Comparison of ENCODE assay signal across 9 cellular contexts in the genomic region with DNA sequence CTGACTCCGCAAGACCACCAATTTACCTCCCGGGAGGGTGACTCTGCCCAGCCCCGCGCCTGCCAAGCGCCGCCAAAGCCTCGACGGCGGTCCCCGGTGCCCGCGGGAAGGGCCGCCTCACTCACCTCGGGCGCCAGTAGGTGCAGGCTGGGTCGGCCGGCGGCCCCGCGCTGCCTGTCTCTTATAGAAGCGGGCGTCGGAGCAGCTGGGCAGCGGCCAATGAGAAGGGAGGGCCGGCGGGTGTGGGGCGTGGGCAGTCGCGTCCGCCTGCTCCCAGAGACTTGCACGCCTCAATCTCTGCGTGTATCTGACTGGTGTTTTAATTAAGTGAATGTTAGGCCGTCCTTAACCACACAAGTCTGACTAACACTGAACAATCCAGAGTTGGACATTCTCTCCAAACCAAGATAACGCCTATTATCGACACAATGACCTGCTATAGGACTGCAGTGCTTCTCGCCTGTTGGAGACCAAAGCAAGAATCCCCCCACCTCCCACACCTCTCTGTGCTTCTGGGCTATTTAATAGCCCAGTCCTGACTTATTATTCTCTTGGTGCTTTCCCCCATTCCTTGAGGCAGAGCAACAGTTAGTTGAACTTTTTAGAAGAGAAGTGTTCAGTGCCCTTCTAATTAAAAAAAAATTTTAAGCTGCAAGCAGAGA. TPM values are rescaled to one million over a fixed set of nuclear protein-coding genes. Genes with fewer than 3 reads are reported as not detected.
DNase-seq lines count a peak whose midpoint lies in the region; ATAC-seq, FAIRE-seq and TF ChIP-seq lines count a peak whose summit lies in the region.
"Had no signal": no experiment of that assay in that cellular context is flagged by ENCODE, and none has a peak within 500 bp of the region (broad histone marks: within the 10 kb centered on the region; RNA-seq: fewer than 3 reads in every experiment).

TPH1 (minus strand) TSS at position 154 of the 662 bp plus-strand sequence. CDS start 5,507 bp downstream, outside the sequence.

- H3K4me1 ChIP-seq in pancreas, result no peaks in the 10 kb centered on the region

- peak within 1 kb of the TSS in 1 of 4 donors; percentile 5 for H3K4me3 ChIP-seq in pancreas

- TF ChIP-seq CTCF in RWPE1 (conservative IDR thresholded peaks at IDR 0.05; ENCODE audit: low read depth) (no peak), pancreas (IDR thresholded peaks at IDR 0.05) (no peak)

- H3K27ac Mint-ChIP-seq in activated T-cell treated with anti-CD3 and anti-CD28 coated beads, Interleukin-2, amount 50 U/mL, for 24 hours, result no peak within 1 kb of the TSS
- H3K27ac Mint-ChIP-seq: T-helper 1 cell treated with Interleukin-12 subunit alpha and Interleukin-12 subunit beta and Interleukin-4 antibody, amounts not matched to agents 30 μg/mL and 1 μg/mL, for 36 hours had no signal

- CTCF ChIA-PET in RWPE1 (lab: Yijun Ruan, JAX), result no interaction called here

- DNase-seq in ELF-1 (ENCODE audit: low read depth, low spot score), result peak; percentile 38
- peak; percentile 50 for DNase-seq in RWPE1 (ENCODE audit: low spot score)
- peak; percentile 8 for DNase-seq in glomerular visceral epithelial cell (ENCODE audit: extremely low spot score)
- peak; percentile 40 to 83 (median 58) for DNase-seq in pancreas
- DNase-seq in SHP77 treated with DMSO at 0.1 percent for 48 hours (lab: John Stamatoyannopoulos, UW), result no peak
- no peak for DNase-seq in SW 1271 (lab: John Stamatoyannopoulos, UW)
- DNase-seq in NCI-H2107 treated with DMSO at 0.1 percent for 48 hours (lab: John Stamatoyannopoulos, UW; ENCODE audit: unreplicated experiment), result no peak
- DNase-seq in activated T-cell treated with anti-CD3 and anti-CD28 coated beads, Interleukin-2, amount 50 U/mL, for 24 hours, result no peak

- no peaks in the 10 kb centered on the region for H3K36me3 Mint-ChIP-seq in activated T-cell treated with anti-CD3 and anti-CD28 coated beads, Interleukin-2, amount 50 U/mL, for 24 hours (ENCODE audit: low read depth)

- no peaks in the 10 kb centered on the region for H3K9me3 ChIP-seq in pancreas

- H3K4me3 Mint-ChIP-seq in activated T-cell treated with anti-CD3 and anti-CD28 coated beads, Interleukin-2, amount 50 U/mL, for 24 hours, result no peak within 1 kb of the TSS
- H3K4me3 Mint-ChIP-seq: T-helper 1 cell treated with Interleukin-12 subunit alpha and Interleukin-12 subunit beta and Interleukin-4 antibody, amounts not matched to agents 30 μg/mL and 1 μg/mL, for 36 hours had no signal

- no peak for FAIRE-seq in pancreas (lab: Jason Lieb, UNC)

- POLR2A ChIA-PET in RWPE1 (lab: Yijun Ruan, JAX; ENCODE audit: low non-redundant PET), result no interaction called here

- peak; percentile 87 to 98 (median 93) for ATAC-seq in pancreas

- intact Hi-C loops in pancreas (cut with DNase I), result no loop called here

- no peaks in the 10 kb centered on the region for H3K9me3 Mint-ChIP-seq in activated T-cell treated with anti-CD3 and anti-CD28 coated beads, Interleukin-2, amount 50 U/mL, for 24 hours
- H3K9me3 Mint-ChIP-seq: T-helper 1 cell treated with Interleukin-12 subunit alpha and Interleukin-12 subunit beta and Interleukin-4 antibody, amounts not matched to agents 30 μg/mL and 1 μg/mL, for 36 hours had no signal

- H3K27ac ChIP-seq in RWPE1 (no peak within 1 kb of the TSS), pancreas (no peak within 1 kb of the TSS)

- H3K27me3 ChIP-seq in pancreas, result peaks cover 0 to 3% (median 0%) of the 10 kb centered on the region in 4 donors

- no peaks in the 10 kb centered on the region for H3K36me3 ChIP-seq in pancreas

- H3K27me3 Mint-ChIP-seq in activated T-cell treated with anti-CD3 and anti-CD28 coated beads, Interleukin-2, amount 50 U/mL, for 24 hours, result peaks cover 60% of the 10 kb centered on the region

- no peaks in the 10 kb centered on the region for H3K4me1 Mint-ChIP-seq in activated T-cell treated with anti-CD3 and anti-CD28 coated beads, Interleukin-2, amount 50 U/mL, for 24 hours (ENCODE audit: low read depth)

- 5 to 6% methylated on average over 36 of the region's 36 CpGs for WGBS in pancreas, 2 donors

RNA-seq across cellular contexts. Expression of gene TPH1, which starts in this region (rescaled TPM):
- under 1 TPM; 0.03 to 0.35 (median 0.14) TPM for total RNA-seq in pancreas
- under 1 TPM; 0.23 to 0.47 TPM for polyA plus RNA-seq in pancreas

Comparison
In these comparisons a context has a peak if more than half of its experiments do, and no peak if none do; other contexts are left out.
1. Peak in DNase-seq and ATAC-seq in pancreas; RNA of the gene not detected or under 1 TPM.
2. DNase-seq: peak in ELF-1 (single experiment), RWPE1 (single experiment) and glomerular visceral epithelial cell (single experiment); none in SHP77 treated with DMSO at 0.1 percent for 48 hours (single experiment), SW 1271 (0 of 2), NCI-H2107 treated with DMSO at 0.1 percent for 48 hours (single experiment) and activated T-cell treated with anti-CD3 and anti-CD28 coated beads, Interleukin-2, amount 50 U/mL, for 24 hours (single experiment).